14 cellular contexts compared by ENCODE assay signal in genomic region chr6:136095961-136096360, GRCh38.
DNase-seq lines count a peak whose midpoint lies in the region; ATAC-seq and TF ChIP-seq lines count a peak whose summit lies in the region.
"Had no signal": no experiment of that assay in that cellular context is flagged by ENCODE, and none has a peak within 500 bp of the region (broad histone marks: within the 10 kb centered on the region; RNA-seq: fewer than 3 reads in every experiment).

No MANE protein-coding gene starts in this region.

- no peak overlapping the region for H2AFZ ChIP-seq in smooth muscle cell (ENCODE audit: low read depth)

- H3K36me3 ChIP-seq in urinary bladder (ENCODE audit: insufficient read depth) = no peaks in the 10 kb centered on the region
- H3K36me3 ChIP-seq in smooth muscle cell (ENCODE audit: low read depth) = no peaks in the 10 kb centered on the region
- no peaks in the 10 kb centered on the region for H3K36me3 ChIP-seq in naive thymus-derived CD4-positive, alpha-beta T cell (ENCODE audit: control insufficient read depth in 2 of 3, insufficient read depth in 3 of 3, low read length in 3 of 3)

- H4K20me1 ChIP-seq in smooth muscle cell (ENCODE audit: low read depth) = peaks cover 9% of the 10 kb centered on the region

- H3K9ac ChIP-seq in smooth muscle cell (ENCODE audit: low read depth) = no peak overlapping the region

- H3K27me3 Mint-ChIP-seq in naive thymus-derived CD4-positive, alpha-beta T cell = peaks cover 0 to 6% (median 0%) of the 10 kb centered on the region in 5 donors
- H3K27me3 Mint-ChIP-seq: activated naive CD8-positive, alpha-beta T cell; activated T-cell treated with anti-CD3 and anti-CD28 coated beads, Interleukin-2, amount 50 U/mL, for 24 hours had no signal

- H3K36me3 Mint-ChIP-seq in naive thymus-derived CD4-positive, alpha-beta T cell = peaks cover 4 to 5% (median 4%) of the 10 kb centered on the region in 5 donors
- H3K36me3 Mint-ChIP-seq: activated naive CD8-positive, alpha-beta T cell; CD14-positive monocyte had no signal

- H3K4me3 Mint-ChIP-seq in naive thymus-derived CD4-positive, alpha-beta T cell = no peak overlapping the region
- H3K4me3 Mint-ChIP-seq: activated naive CD8-positive, alpha-beta T cell; activated T-cell treated with anti-CD3 and anti-CD28 coated beads, Interleukin-2, amount 50 U/mL, for 24 hours; CD14-positive monocyte had no signal

- H3K4me2 ChIP-seq in smooth muscle cell = no peak overlapping the region

- TF ChIP-seq CTCF in smooth muscle cell (IDR thresholded peaks at IDR 0.05; ENCODE audit: borderline replicate concordance, insufficient read depth, poor library complexity, severe bottlenecking) = no peak

- no peak overlapping the region for H3K27ac Mint-ChIP-seq in naive thymus-derived CD4-positive, alpha-beta T cell
- H3K27ac Mint-ChIP-seq: activated naive CD8-positive, alpha-beta T cell; activated T-cell treated with anti-CD3 and anti-CD28 coated beads, Interleukin-2, amount 50 U/mL, for 24 hours had no signal

- CTCF ChIA-PET in naive thymus-derived CD4-positive, alpha-beta T cell (lab: Charles Lee) = no interaction called here

- 39% methylated on average over 3 of the region's 3 CpGs for WGBS in urinary bladder
- 99% methylated on average over 3 of the region's 3 CpGs for WGBS in smooth muscle cell (ENCODE audit: low lambda C conversion rate)

- H3K4me1 Mint-ChIP-seq in naive thymus-derived CD4-positive, alpha-beta T cell = no peaks in the 10 kb centered on the region
- H3K4me1 Mint-ChIP-seq: CD14-positive monocyte had no signal

- H3K79me2 ChIP-seq in smooth muscle cell (ENCODE audit: low read depth) = peaks cover 38% of the 10 kb centered on the region

- H3K4me1 ChIP-seq in urinary bladder (ENCODE audit: insufficient read depth) = no peaks in the 10 kb centered on the region
- H3K4me1 ChIP-seq in smooth muscle cell (ENCODE audit: low read depth) = no peaks in the 10 kb centered on the region
- H3K4me1 ChIP-seq in naive thymus-derived CD4-positive, alpha-beta T cell (ENCODE audit: control insufficient read depth in 2 of 2, insufficient read depth in 2 of 2, low read length in 2 of 2) = no peaks in the 10 kb centered on the region

- no peaks in the 10 kb centered on the region for H3F3A ChIP-seq in smooth muscle cell (ENCODE audit: low read depth)

- no peak for DNase-seq in caudate nucleus (lab: John Stamatoyannopoulos, UW)
- peak; percentile 45 for DNase-seq in left cardiac atrium
- DNase-seq in pons (ENCODE audit: low spot score) = peak; percentile 29
- DNase-seq in UCSD-AML1 (lab: John Stamatoyannopoulos, UW; ENCODE audit: unreplicated experiment) = no peak
- DNase-seq in CD1c-positive myeloid dendritic cell (ENCODE audit: extremely low spot score) = no peak
- DNase-seq in smooth muscle cell (lab: John Stamatoyannopoulos, UW; ENCODE audit: unreplicated experiment) = no peak
- no peak for DNase-seq in naive thymus-derived CD4-positive, alpha-beta T cell
- DNase-seq: activated CD4-positive, alpha-beta T cell treated with anti-CD3 and anti-CD28 coated beads, Interleukin-2, amount 50 U/mL, for 4 hours; activated T-cell treated with anti-CD3 and anti-CD28 coated beads, Interleukin-2, amount 50 U/mL, for 24 hours; KG1; NCI-H146 had no signal

- H3K4me3 ChIP-seq in urinary bladder (ENCODE audit: low read depth, low read length) (no peak overlapping the region), smooth muscle cell (no peak overlapping the region)
- no peak overlapping the region for H3K4me3 ChIP-seq in naive thymus-derived CD4-positive, alpha-beta T cell (ENCODE audit: low read length)

- H3K9me3 Mint-ChIP-seq in naive thymus-derived CD4-positive, alpha-beta T cell = peaks cover 3 to 17% (median 9%) of the 10 kb centered on the region in 11 donors

- intact Hi-C loops in left cardiac atrium (cut with DNase I) = no loop called here
- intact Hi-C loops in naive thymus-derived CD4-positive, alpha-beta T cell (cut with micrococcal nuclease) = no loop called here

- H3K27ac ChIP-seq in caudate nucleus (ENCODE audit: low read depth, low read length) = peak overlapping the region; percentile 52
- H3K27ac ChIP-seq in urinary bladder (ENCODE audit: low read depth) = peak overlapping the region; percentile 53
- H3K27ac ChIP-seq in smooth muscle cell (ENCODE audit: low read depth) = no peak overlapping the region
- H3K27ac ChIP-seq in naive thymus-derived CD4-positive, alpha-beta T cell (ENCODE audit: low read depth, low read length) = no peak overlapping the region

- ATAC-seq in left cardiac atrium = peak; percentile 81 to 90
- ATAC-seq in naive thymus-derived CD4-positive, alpha-beta T cell = no peak

- POLR2A ChIA-PET in naive thymus-derived CD4-positive, alpha-beta T cell (lab: Charles Lee) = no interaction called here

- H3K27me3 ChIP-seq in smooth muscle cell (ENCODE audit: low read depth) = no peaks in the 10 kb centered on the region
- no peaks in the 10 kb centered on the region for H3K27me3 ChIP-seq in naive thymus-derived CD4-positive, alpha-beta T cell (ENCODE audit: control insufficient read depth in 2 of 2, insufficient read depth in 2 of 2, low read length in 2 of 2)

- no peaks in the 10 kb centered on the region for H3K9me3 ChIP-seq in smooth muscle cell (replicated peaks; ENCODE audit: low read depth)
- H3K9me3 ChIP-seq in naive thymus-derived CD4-positive, alpha-beta T cell (ENCODE audit: control insufficient read depth in 2 of 3, low read length in 3 of 3) = no peaks in the 10 kb centered on the region

Comparison
In these comparisons a context has a peak if more than half of its experiments do, and no peak if none do; other contexts are left out.
1. DNase-seq: peak in left cardiac atrium (single experiment) and pons (single experiment); none in caudate nucleus (0 of 61), UCSD-AML1 (single experiment), CD1c-positive myeloid dendritic cell (single experiment), smooth muscle cell (single experiment) and naive thymus-derived CD4-positive, alpha-beta T cell (0 of 9).
2. H3K27ac ChIP-seq: peak in caudate nucleus (single experiment) and urinary bladder (single experiment); none in smooth muscle cell (single experiment) and naive thymus-derived CD4-positive, alpha-beta T cell (single experiment).